Comparison of ENCODE assay signal across 1 cellular context in the genomic region with DNA sequence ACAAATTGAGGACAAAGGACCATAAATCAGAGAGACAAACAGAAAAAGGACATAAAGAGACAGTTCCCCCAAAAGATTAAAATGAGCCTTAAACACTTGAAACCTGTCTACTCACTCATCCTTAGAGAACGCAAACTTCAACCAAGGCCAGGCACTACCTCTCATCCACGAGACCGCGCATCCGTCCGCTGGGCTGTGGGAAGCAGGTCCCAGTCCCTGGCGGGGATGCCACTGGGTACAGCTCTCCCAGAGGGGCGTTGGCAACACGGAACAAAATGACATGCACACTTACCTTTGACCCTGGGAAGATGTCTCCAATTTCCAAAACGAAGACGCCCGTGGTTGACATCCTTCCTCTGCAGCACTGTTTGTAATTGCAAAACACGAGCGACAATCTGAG.
TF ChIP-seq lines count a peak whose summit lies in the region.

No MANE protein-coding gene starts in this region.

TF ChIP-seq in IMR-90, 13 proteins besides CTCF, POLR2A, EP300 and RAD21 (continued from another document):
- TF ChIP-seq CHD1 (IDR thresholded peaks at IDR 0.05; ENCODE audit: low read depth, low read length), result no peak
- TF ChIP-seq NFE2L2 (IDR thresholded peaks at IDR 0.05; ENCODE audit: low read depth, low read length), result no peak
- TF ChIP-seq RCOR1 (IDR thresholded peaks at IDR 0.05; ENCODE audit: insufficient replicate concordance, low read length), result no peak
- no peak for TF ChIP-seq SMC3 (IDR thresholded peaks at IDR 0.05; ENCODE audit: low read depth, low read length)
- no peak for TF ChIP-seq MXI1 (IDR thresholded peaks at IDR 0.05; ENCODE audit: borderline replicate concordance, low read depth, low read length)
- TF ChIP-seq, protein P1, sequence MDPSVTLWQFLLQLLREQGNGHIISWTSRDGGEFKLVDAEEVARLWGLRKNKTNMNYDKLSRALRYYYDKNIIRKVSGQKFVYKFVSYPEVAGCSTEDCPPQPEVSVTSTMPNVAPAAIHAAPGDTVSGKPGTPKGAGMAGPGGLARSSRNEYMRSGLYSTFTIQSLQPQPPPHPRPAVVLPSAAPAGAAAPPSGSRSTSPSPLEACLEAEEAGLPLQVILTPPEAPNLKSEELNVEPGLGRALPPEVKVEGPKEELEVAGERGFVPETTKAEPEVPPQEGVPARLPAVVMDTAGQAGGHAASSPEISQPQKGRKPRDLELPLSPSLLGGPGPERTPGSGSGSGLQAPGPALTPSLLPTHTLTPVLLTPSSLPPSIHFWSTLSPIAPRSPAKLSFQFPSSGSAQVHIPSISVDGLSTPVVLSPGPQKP (IDR thresholded peaks at IDR 0.05; ENCODE audit: borderline replicate concordance, low read depth, low read length), result no peak
- TF ChIP-seq, protein P2, sequence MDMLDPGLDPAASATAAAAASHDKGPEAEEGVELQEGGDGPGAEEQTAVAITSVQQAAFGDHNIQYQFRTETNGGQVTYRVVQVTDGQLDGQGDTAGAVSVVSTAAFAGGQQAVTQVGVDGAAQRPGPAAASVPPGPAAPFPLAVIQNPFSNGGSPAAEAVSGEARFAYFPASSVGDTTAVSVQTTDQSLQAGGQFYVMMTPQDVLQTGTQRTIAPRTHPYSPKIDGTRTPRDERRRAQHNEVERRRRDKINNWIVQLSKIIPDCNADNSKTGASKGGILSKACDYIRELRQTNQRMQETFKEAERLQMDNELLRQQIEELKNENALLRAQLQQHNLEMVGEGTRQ (IDR thresholded peaks at IDR 0.05; ENCODE audit: low read depth, low read length), result no peak
- TF ChIP-seq MAFK (IDR thresholded peaks at IDR 0.05; ENCODE audit: low read depth, low read length), result no peak
- TF ChIP-seq RFX5 (IDR thresholded peaks at IDR 0.05; ENCODE audit: low read depth, low read length), result no peak
- TF ChIP-seq FOS (IDR thresholded peaks at IDR 0.05; ENCODE audit: low read depth, low read length), result no peak
